Comparison of ENCODE assay signal across 34 cellular contexts in genomic region chr2:71661782-71662181, GRCh38.
"Had no signal": no experiment of that assay in that cellular context is flagged by ENCODE, and none has a peak within 500 bp of the region (broad histone marks: within the 10 kb centered on the region; RNA-seq: fewer than 3 reads in every experiment).

No MANE protein-coding gene starts in this region.

- H3K4me3 Mint-ChIP-seq: activated B cell treated with CpG ODN at 0.5 μM for 24 hours; activated CD4-positive, alpha-beta memory T cell treated with anti-CD3 and anti-CD28 coated beads for 36 hours; activated naive CD4-positive, alpha-beta T cell treated with anti-CD3 and anti-CD28 coated beads for 36 hours; activated naive CD8-positive, alpha-beta T cell treated with anti-CD3 and anti-CD28 coated beads, Interleukin-2, amount 50 U/mL, for 24 hours; activated T-cell treated with anti-CD3 and anti-CD28 coated beads, Interleukin-2, amount 50 U/mL, for 4 hours; activated T-helper 1 cell treated with anti-CD3 and anti-CD28 coated beads, Interleukin-12 subunit alpha, Interleukin-12 subunit beta, Interleukin-2, Interleukin-4 antibody, amounts not matched to agents 30 ng/mL and 10 ng/mL and 1 ng/mL, durations not matched to agents 14 hours and 24 hours and 36 hours; brain had no signal

- DNase-seq: activated B cell treated with CpG ODN at 0.5 μM for 24 hours; activated CD4-positive, alpha-beta memory T cell treated with anti-CD3 and anti-CD28 coated beads for 36 hours; activated CD4-positive, alpha-beta T cell treated with anti-CD3 and anti-CD28 coated beads for 4 hours; activated CD4-positive, alpha-beta T cell treated with anti-CD3 and anti-CD28 coated beads, Interleukin-2, amount 50 U/mL, for 1 hour; activated CD4-positive, CD25-positive, alpha-beta regulatory T cell treated with anti-CD3 and anti-CD28 coated beads, Interleukin-2, amount 50 U/mL, for 72 hours; activated CD8-positive, alpha-beta memory T cell treated with anti-CD3 and anti-CD28 coated beads, Interleukin-2, amount 50 U/mL, for 4 hours; activated gamma-delta T cell treated with Interleukin-2 at 50 U/mL for 16 hours; activated naive CD4-positive, alpha-beta T cell treated with anti-CD3 and anti-CD28 coated beads for 36 hours; activated naive CD8-positive, alpha-beta T cell treated with anti-CD3 and anti-CD28 coated beads, Interleukin-2, amount 50 U/mL, for 24 hours; activated T-cell treated with anti-CD3 and anti-CD28 coated beads for 4 hours; activated T-cell treated with anti-CD3 and anti-CD28 coated beads, Interleukin-2, amount 50 U/mL, for 4 hours; anterior cingulate cortex; Karpas-422; KBM-7; NCI-H1105; NCI-H1436; NCI-H1694; NCI-H1930; NCI-H2081 treated with DMSO at 0.1 percent for 48 hours; NCI-H226; NCI-H524 treated with DMSO at 0.1 percent for 48 hours; NK-92 treated with Interleukin-12 subunit alpha and Interleukin-12 subunit beta, amount 100 ng/mL, for 24 hours; PC-3; Peyer's patch; RPMI8226; SW 1271; T-helper 1 cell; T-helper 2 cell; T-helper 9 cell had no signal

- H3K4me1 ChIP-seq: Peyer's patch had no signal

- H3K27me3 Mint-ChIP-seq: activated CD4-positive, alpha-beta memory T cell treated with anti-CD3 and anti-CD28 coated beads for 36 hours; activated naive CD8-positive, alpha-beta T cell treated with anti-CD3 and anti-CD28 coated beads, Interleukin-2, amount 50 U/mL, for 24 hours had no signal

- H3K36me3 ChIP-seq: Peyer's patch had no signal

- H3K4me1 Mint-ChIP-seq: activated B cell treated with CpG ODN at 0.5 μM for 24 hours; activated naive CD8-positive, alpha-beta T cell treated with anti-CD3 and anti-CD28 coated beads, Interleukin-2, amount 50 U/mL, for 24 hours; brain had no signal

- H3K27ac Mint-ChIP-seq: activated B cell treated with CpG ODN at 0.5 μM for 24 hours; activated CD4-positive, alpha-beta memory T cell treated with anti-CD3 and anti-CD28 coated beads for 36 hours; activated naive CD4-positive, alpha-beta T cell treated with anti-CD3 and anti-CD28 coated beads for 36 hours; activated naive CD4-positive, alpha-beta T cell treated with anti-CD3 and anti-CD28 coated beads, Interleukin-2, amount 50 U/mL, for 72 hours; activated naive CD8-positive, alpha-beta T cell treated with anti-CD3 and anti-CD28 coated beads, Interleukin-2, amount 50 U/mL, for 24 hours; activated T-helper 1 cell treated with anti-CD3 and anti-CD28 coated beads, Interleukin-12 subunit alpha, Interleukin-12 subunit beta, Interleukin-2, Interleukin-4 antibody, amounts not matched to agents 30 ng/mL and 10 ng/mL and 1 ng/mL, durations not matched to agents 14 hours and 24 hours and 36 hours; brain had no signal

- H3K27me3 ChIP-seq: cardiac muscle cell, Peyer's patch had no signal

- ATAC-seq: activated naive CD4-positive, alpha-beta T cell treated with anti-CD3 and anti-CD28 coated beads, Interleukin-2, amount 50 U/mL, for 72 hours; activated naive CD8-positive, alpha-beta T cell treated with anti-CD3 and anti-CD28 coated beads, Interleukin-2, amount 50 U/mL, for 24 hours; activated T-cell treated with anti-CD3 and anti-CD28 coated beads, Interleukin-2, amount 50 U/mL, for 4 hours; PC-3 had no signal

- H3K4me3 ChIP-seq: cardiac muscle cell, Peyer's patch had no signal

- H3K27ac ChIP-seq: cardiac muscle cell, Peyer's patch, VCaP had no signal
